10 cellular contexts compared by ENCODE assay signal in genomic region chr10:43430919-43431318, GRCh38. TPM values are rescaled to one million over a fixed set of nuclear protein-coding genes. Genes with fewer than 3 reads are reported as not detected.
"Had no signal": no experiment of that assay in that cellular context is flagged by ENCODE, and none has a peak within 500 bp of the region (broad histone marks: within the 10 kb centered on the region; RNA-seq: fewer than 3 reads in every experiment).

No MANE protein-coding gene starts in this region.

RNA-seq across cellular contexts. Expression of gene FXYD4, which starts 59.5 kb away (rescaled TPM):
- total RNA-seq: HepG2, HT1080, IMR-90, LHCN-M2, MCF 10A, PC-9, Peyer's patch, Right ventricle myocardium inferior, RPMI7951, SJCRH30 had no signal
- polyA plus RNA-seq: HepG2, IMR-90 had no signal
